Comparison of ENCODE assay signal across 1 cellular context in genomic region chrX:22128961-22129360, GRCh38.
TF ChIP-seq lines count a peak whose summit lies in the region.

No MANE protein-coding gene starts in this region.

TF ChIP-seq in GM23338, 12 proteins besides CTCF, POLR2A, EP300 and RAD21 (continued from another document):
- no peak for TF ChIP-seq ZNF462 (CRISPR knock-in tag; IDR thresholded peaks at IDR 0.05)
- TF ChIP-seq ZNF331 (CRISPR knock-in tag; IDR thresholded peaks at IDR 0.05; ENCODE audit: low read depth) = no peak
- no peak for TF ChIP-seq ETS1 (IDR thresholded peaks at IDR 0.05)
- TF ChIP-seq CREB1 (CRISPR knock-in tag; IDR thresholded peaks at IDR 0.05; ENCODE audit: low read depth) = no peak
